8 cellular contexts compared by ENCODE assay signal in genomic region chr1:52141513-52142219, GRCh38. TPM values are rescaled to one million over a fixed set of nuclear protein-coding genes. Genes with fewer than 3 reads are reported as not detected.
DNase-seq lines count a peak whose midpoint lies in the region; ATAC-seq, FAIRE-seq and TF ChIP-seq lines count a peak whose summit lies in the region.

A gene with protein sequence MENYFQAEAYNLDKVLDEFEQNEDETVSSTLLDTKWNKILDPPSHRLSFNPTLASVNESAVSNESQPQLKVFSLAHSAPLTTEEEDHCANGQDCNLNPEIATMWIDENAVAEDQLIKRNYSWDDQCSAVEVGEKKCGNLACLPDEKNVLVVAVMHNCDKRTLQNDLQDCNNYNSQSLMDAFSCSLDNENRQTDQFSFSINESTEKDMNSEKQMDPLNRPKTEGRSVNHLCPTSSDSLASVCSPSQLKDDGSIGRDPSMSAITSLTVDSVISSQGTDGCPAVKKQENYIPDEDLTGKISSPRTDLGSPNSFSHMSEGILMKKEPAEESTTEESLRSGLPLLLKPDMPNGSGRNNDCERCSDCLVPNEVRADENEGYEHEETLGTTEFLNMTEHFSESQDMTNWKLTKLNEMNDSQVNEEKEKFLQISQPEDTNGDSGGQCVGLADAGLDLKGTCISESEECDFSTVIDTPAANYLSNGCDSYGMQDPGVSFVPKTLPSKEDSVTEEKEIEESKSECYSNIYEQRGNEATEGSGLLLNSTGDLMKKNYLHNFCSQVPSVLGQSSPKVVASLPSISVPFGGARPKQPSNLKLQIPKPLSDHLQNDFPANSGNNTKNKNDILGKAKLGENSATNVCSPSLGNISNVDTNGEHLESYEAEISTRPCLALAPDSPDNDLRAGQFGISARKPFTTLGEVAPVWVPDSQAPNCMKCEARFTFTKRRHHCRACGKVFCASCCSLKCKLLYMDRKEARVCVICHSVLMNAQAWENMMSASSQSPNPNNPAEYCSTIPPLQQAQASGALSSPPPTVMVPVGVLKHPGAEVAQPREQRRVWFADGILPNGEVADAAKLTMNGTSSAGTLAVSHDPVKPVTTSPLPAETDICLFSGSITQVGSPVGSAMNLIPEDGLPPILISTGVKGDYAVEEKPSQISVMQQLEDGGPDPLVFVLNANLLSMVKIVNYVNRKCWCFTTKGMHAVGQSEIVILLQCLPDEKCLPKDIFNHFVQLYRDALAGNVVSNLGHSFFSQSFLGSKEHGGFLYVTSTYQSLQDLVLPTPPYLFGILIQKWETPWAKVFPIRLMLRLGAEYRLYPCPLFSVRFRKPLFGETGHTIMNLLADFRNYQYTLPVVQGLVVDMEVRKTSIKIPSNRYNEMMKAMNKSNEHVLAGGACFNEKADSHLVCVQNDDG (N-terminal part only) (plus strand): TSS chr1:52142089. CDS start chr1:52233207, 91,118 bp downstream.

- 2% methylated on average over 36 of the region's 72 CpGs; no CpG with 5 or more reads in 1 of the 2 experiments for WGBS in H1 (ENCODE audit: extremely low coverage in 1 of 2, insufficient coverage in 1 of 2, insufficient read length in 1 of 2, insufficient replicate concordance in 2 of 2, low coverage in 1 of 2, low lambda C conversion rate in 2 of 2, missing lambda C conversion rate in 1 of 2), 2 experiments

- H3K14ac ChIP-seq in H1 (ENCODE audit: insufficient read length) = no peak within 1 kb of the TSS

- H3K4me1 Mint-ChIP-seq in memory B cell = peaks cover 25% of the 10 kb centered on the region

- H3K4me1 ChIP-seq in H1 (replicated peaks in 1 of 4; ENCODE audit: control insufficient read depth in 3 of 4, insufficient read depth in 4 of 4, low read length in 3 of 4) = no peaks in the 10 kb centered on the region

- in situ Hi-C loops in GM18951 (cut with MboI; ENCODE audit: low sequenced_read_pairs, unreplicated experiment) = no loop called here

- no peaks in the 10 kb centered on the region for H3K79me1 ChIP-seq in H1 (ENCODE audit: low read depth, low read length)

- peaks cover 0 to 39% of the 10 kb centered on the region in 2 experiments; a peak in 3 of 4 replicates for H3K79me2 ChIP-seq in H1 (ENCODE audit: control insufficient read depth in 1 of 2, insufficient read depth in 2 of 2, low read length in 2 of 2)

- no peaks in the 10 kb centered on the region for H3K36me3 Mint-ChIP-seq in memory B cell

- H3K18ac ChIP-seq in H1 (ENCODE audit: extremely low read depth, low read length) = peak within 1 kb of the TSS; percentile 32

- peak within 1 kb of the TSS; percentile 94 for H4K8ac ChIP-seq in H1 (ENCODE audit: extremely low read depth, insufficient read depth, low read length)

- H2AFZ ChIP-seq in H1 (ENCODE audit: low read length) = peak within 1 kb of the TSS; percentile 90

- ATAC-seq in HG03342 (IDR thresholded peaks at IDR 0.05; ENCODE audit: unreplicated experiment) (peak; percentile 71), memory B cell (ENCODE audit: low read depth) (peak; percentile 84)

- H4K20me1 ChIP-seq in H1 (replicated peaks in 1 of 2; ENCODE audit: control insufficient read depth in 1 of 2, insufficient read depth in 2 of 2, low read length in 2 of 2) = no peaks in the 10 kb centered on the region

- TF ChIP-seq CTCF in AG09309 (IDR thresholded peaks at IDR 0.05; ENCODE audit: control insufficient read depth, insufficient read depth, low read depth, low read length, missing control alignments) (peak; percentile 50), H1 (IDR thresholded peaks at IDR 0.05; ENCODE audit: control extremely low read depth in 1 of 3, insufficient read depth in 1 of 3, low read depth in 1 of 3, low read length in 3 of 3) (peak; percentile 68 to 92 (median 82))

- no peak within 1 kb of the TSS for H4K91ac ChIP-seq in H1 (replicated peaks; ENCODE audit: insufficient read length, low read length)

- FAIRE-seq in H1 (lab: Jason Lieb, UNC) = no peak

- H2BK20ac ChIP-seq in H1 (ENCODE audit: low read length) = no peak within 1 kb of the TSS

- H3K27me3 ChIP-seq in H1 (replicated peaks in 1 of 4; ENCODE audit: control insufficient read depth in 3 of 4, extremely low read depth in 1 of 4, insufficient read depth in 3 of 4, low read length in 3 of 4) = no peaks in the 10 kb centered on the region; a peak in 1 of 7 replicates

- no peaks in the 10 kb centered on the region for H3K9me3 Mint-ChIP-seq in memory B cell

- H3K27ac ChIP-seq in H1 (ENCODE audit: low read depth, low read length) = peak within 1 kb of the TSS; percentile 53; the same call in 1 of the 2 replicates

- peak within 1 kb of the TSS; percentile 52 for H4K5ac ChIP-seq in H1 (ENCODE audit: insufficient read length, low read depth, low read length)

- H3K9me3 ChIP-seq in H1 (ENCODE audit: insufficient read depth in 2 of 2, low read depth in 1 of 2, low read length in 1 of 2) = no peaks in the 10 kb centered on the region

- H3K27me3 Mint-ChIP-seq in memory B cell = peaks cover 15% of the 10 kb centered on the region

- H3K27ac Mint-ChIP-seq in memory B cell = no peak within 1 kb of the TSS

- H3K9ac ChIP-seq in H1 (replicated peaks in 1 of 4; ENCODE audit: extremely low read depth in 1 of 4, low read depth in 3 of 4, low read length in 3 of 4) = peak within 1 kb of the TSS; percentile 75 to 99 (median 85)

- POLR2A ChIA-PET in H1 (lab: Charles Lee; ENCODE audit: partially characterized antibody) = interaction anchor here (1.0 to 1.3 kb wide), 5 partner anchors 12 to 207 kb away, joined by 3 to 8 read pairs (median 4); partner anchors contain the start of gene BTF3L4

- TF ChIP-seq RAD21 in H1 (IDR thresholded peaks at IDR 0.05 in 1 of 2, conservative IDR thresholded peaks at IDR 0.05 in 1 of 2; ENCODE audit: low read depth in 2 of 2, low read length in 2 of 2) = peak; percentile 52 to 74

- peak within 1 kb of the TSS; percentile 85 for H3K4me3 Mint-ChIP-seq in memory B cell

- no peak within 1 kb of the TSS for H2AK5ac ChIP-seq in H1 (ENCODE audit: low read depth, low read length)

- DNase-seq in AG09309 (ENCODE audit: low read depth) (no peak), NCI-H748 treated with DMSO at 0.1 percent for 48 hours (lab: John Stamatoyannopoulos, UW) (peak; percentile 57), H1 (ENCODE audit: low read depth in 1 of 2, low spot score in 2 of 2) (peak; percentile 46 to 88), memory B cell (ENCODE audit: low spot score in 2 of 2) (peak; percentile 68 to 76)
- DNase-seq in activated CD8-positive, alpha-beta memory T cell treated with anti-CD3 and anti-CD28 coated beads for 24 hours = peak; percentile 86
- peak; percentile 34 for DNase-seq in stimulated activated CD8-positive, alpha-beta memory T cell treated with anti-CD3 and anti-CD28 coated beads, Interleukin-12 subunit alpha, Interleukin-12 subunit beta, amount 100 ng/mL, for 24 hours (ENCODE audit: extremely low read depth)

- CTCF ChIA-PET in H1 (lab: Charles Lee; ENCODE audit: partially characterized antibody) = interaction anchor here (1.3 to 1.8 kb wide), 4 partner anchors 11 to 207 kb away, joined by 3 to 6 read pairs (median 6); no protein-coding TSS in a partner anchor

- H2BK15ac ChIP-seq in H1 (ENCODE audit: low read length) = 0 out of 2 replicates have a peak within 1 kb of the TSS, but pooled peaks have one; percentile 62

- peak within 1 kb of the TSS; percentile 89 for H3K4me3 ChIP-seq in AG09309 (ENCODE audit: control insufficient read depth, low read depth, low read length)
- peak within 1 kb of the TSS; percentile 81 to 89 (median 88) for H3K4me3 ChIP-seq in H1 (ENCODE audit: extremely low read depth in 1 of 4, insufficient read depth in 2 of 4, low read depth in 3 of 4, low read length in 4 of 4)

- no peak within 1 kb of the TSS for H2BK12ac ChIP-seq in H1 (ENCODE audit: low read depth, low read length)

- no peak within 1 kb of the TSS for H2BK5ac ChIP-seq in H1 (ENCODE audit: low read depth, low read length)

- no peak within 1 kb of the TSS for H2BK120ac ChIP-seq in H1 (replicated peaks; ENCODE audit: low read depth, low read length)

- peak in 1 of 2 experiments; percentile 60; a peak in 1 of 3 replicates for TF ChIP-seq EP300 in H1 (IDR thresholded peaks at IDR 0.05; ENCODE audit: borderline replicate concordance in 1 of 2, low read depth in 2 of 2, low read length in 2 of 2)

- peak within 1 kb of the TSS; percentile 82 to 87 for H3K4me2 ChIP-seq in H1 (ENCODE audit: insufficient read depth in 1 of 2, low read depth in 2 of 2, low read length in 2 of 2)

- peak; percentile 11 for TF ChIP-seq POLR2A in GM18951 (IDR thresholded peaks at IDR 0.05; ENCODE audit: extremely low read depth, insufficient read depth, insufficient read length)
- TF ChIP-seq POLR2A in H1 (IDR thresholded peaks at IDR 0.05; ENCODE audit: control extremely low read depth in 1 of 2, low read depth in 2 of 2, low read length in 2 of 2) = no peak; a peak in 1 of 3 replicates

- H3K23me2 ChIP-seq in H1 (ENCODE audit: low read depth, low read length) = peaks cover 4% of the 10 kb centered on the region; the same call in 1 of the 2 replicates

- no peak within 1 kb of the TSS for H3K56ac ChIP-seq in H1 (replicated peaks; ENCODE audit: insufficient read length, low read depth, low read length)

- H3K36me3 ChIP-seq in H1 (ENCODE audit: control insufficient read depth in 2 of 4, insufficient read depth in 4 of 4, low read length in 3 of 4) = no peaks in the 10 kb centered on the region

- no peak within 1 kb of the TSS for H3K4ac ChIP-seq in H1 (replicated peaks; ENCODE audit: insufficient read length, low read depth, low read length)

- H3K23ac ChIP-seq in H1 (ENCODE audit: insufficient read length) = no peak within 1 kb of the TSS

TF ChIP-seq in H1, 55 proteins besides CTCF, POLR2A, EP300 and RAD21 (continues in another document):
- TF ChIP-seq EZH2 (IDR thresholded peaks at IDR 0.05; ENCODE audit: low read depth, low read length, severe bottlenecking) (no peak), SIX5 (IDR thresholded peaks at IDR 0.05; ENCODE audit: low read depth, low read length) (no peak), HDAC2 (IDR thresholded peaks at IDR 0.05; ENCODE audit: borderline replicate concordance in 1 of 2, low read depth in 2 of 2, low read length in 2 of 2) (no peak; a peak in 1 of 4 replicates), SRF (IDR thresholded peaks at IDR 0.05; ENCODE audit: low read depth, low read length) (no peak), BRCA1 (IDR thresholded peaks at IDR 0.05; ENCODE audit: low read depth, low read length) (no peak), SAP30 (IDR thresholded peaks at IDR 0.05; ENCODE audit: insufficient read depth, insufficient replicate concordance, low read length) (no peak), TBP (IDR thresholded peaks at IDR 0.05; ENCODE audit: low read depth, low read length) (peak; percentile 38; the same call in 1 of the 2 replicates), KDM5A (IDR thresholded peaks at IDR 0.05; ENCODE audit: low read length) (no peak)

RNA-seq across cellular contexts. Expression of the gene that starts here (rescaled TPM):
- total RNA-seq in H1 (2021; fragmentation: NEBNext Ultra II Directional; extraction: Animal tissue kit (Norgen Biotek cat#: 25700)) = 26.4 and 26.5 TPM in 2 replicates
- 4.4 and 5.8 TPM in 2 replicates for polyA plus RNA-seq in H1 (2011; rRNA removed)
- polyA plus RNA-seq in H1 (2011; cell fraction: cytosol; rRNA removed) = 9.6 TPM
- 6.7 TPM for polyA plus RNA-seq in H1 (2011; cell fraction: nucleus; rRNA removed)
- polyA plus RNA-seq in H1 (2012, experiment 1 of 2) = 12.1 to 17.9 TPM (median 14.8 TPM) in 4 replicates
- polyA plus RNA-seq in H1 (2012, experiment 2 of 2) = 0.87 TPM
- polyA plus RNA-seq in H1 (2013, experiment 1 of 2) = 9.9 TPM
- 10.2 TPM for polyA plus RNA-seq in H1 (2013, experiment 2 of 2)
- 34.3 and 42.8 TPM in 2 replicates for polyA minus RNA-seq in H1 (2011; rRNA and poly(A)+ RNA removed)
- 16.6 TPM for polyA minus RNA-seq in H1 (2011; cell fraction: cytosol; rRNA and poly(A)+ RNA removed)
- polyA minus RNA-seq in H1 (2011; cell fraction: nucleus; rRNA and poly(A)+ RNA removed) = 36.4 TPM
